ENCODE assay signal across 8 cellular contexts in the genomic region with DNA sequence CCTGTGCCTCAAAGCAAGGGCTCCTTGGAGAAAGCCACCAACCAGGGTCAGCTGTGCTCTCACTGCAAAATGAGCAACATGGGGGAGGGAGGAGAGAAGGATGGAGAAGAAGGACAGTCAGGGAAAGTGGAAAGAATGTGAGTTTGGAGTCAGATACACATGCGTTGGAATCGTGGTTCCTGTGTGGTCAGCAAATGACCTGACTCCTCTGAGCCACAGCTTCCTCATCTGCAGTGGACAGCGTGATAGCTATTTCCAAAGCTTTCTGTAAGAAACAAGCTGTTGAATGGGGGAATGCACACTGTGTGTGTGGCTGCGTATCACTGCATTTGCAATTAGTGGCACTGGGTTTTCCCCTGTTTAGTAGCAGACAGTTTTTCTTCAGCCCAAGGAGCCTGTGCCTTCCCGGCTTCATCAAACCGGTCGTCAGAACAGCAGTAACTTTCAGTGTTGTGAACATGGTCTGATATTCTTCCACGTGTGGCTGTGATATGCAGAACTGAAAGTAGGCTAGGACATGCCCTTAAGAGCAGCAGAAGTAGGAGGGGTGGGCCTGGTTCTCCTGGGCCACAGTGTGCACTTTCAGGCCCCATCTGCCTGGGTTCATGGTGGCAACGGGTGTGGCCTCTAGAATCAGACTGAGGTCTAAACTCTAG.
DNase-seq lines count a peak whose midpoint lies in the region; ATAC-seq and TF ChIP-seq lines count a peak whose summit lies in the region.

No MANE protein-coding gene starts in this region.

- no peaks in the 10 kb centered on the region for H3K9me3 Mint-ChIP-seq in activated B cell treated with CpG ODN at 0.5 μM for 24 hours

- H3K36me3 Mint-ChIP-seq in activated B cell treated with CpG ODN at 0.5 μM for 24 hours (ENCODE audit: low read depth) = no peaks in the 10 kb centered on the region

- peaks cover 2% of the 10 kb centered on the region for H3K27me3 Mint-ChIP-seq in activated B cell treated with CpG ODN at 0.5 μM for 24 hours

- no peaks in the 10 kb centered on the region for H3K27me3 ChIP-seq in colonic mucosa

- H3K9ac ChIP-seq in colonic mucosa (ENCODE audit: low read depth in 2 of 2, low read length in 2 of 2) = no peak overlapping the region

- peak overlapping the region; percentile 42 for H3K4me3 Mint-ChIP-seq in activated B cell treated with CpG ODN at 0.5 μM for 24 hours

- ATAC-seq in GM19452 (IDR thresholded peaks at IDR 0.05; ENCODE audit: unreplicated experiment) (peak; percentile 96), HG03103 (IDR thresholded peaks at IDR 0.05; ENCODE audit: low read depth, unreplicated experiment) (peak; percentile 98), activated B cell treated with CpG ODN at 0.5 μM for 24 hours (ENCODE audit: low read depth) (peak; percentile 97)

- H3K27ac Mint-ChIP-seq in activated B cell treated with CpG ODN at 0.5 μM for 24 hours = peak overlapping the region; percentile 89

- POLR2A ChIA-PET in GM10248 (lab: Yijun Ruan, JAX) (no interaction called here), activated B cell treated with CpG ODN at 0.5 μM for 24 hours (lab: Charles Lee) (interaction anchor here (0.6 to 1.4 kb wide), 2 partner anchors 50 to 775 kb away, joined by 3 to 4 read pairs; partner anchors contain the start of gene BTBD10)

- CTCF ChIA-PET in GM10248 (lab: Yijun Ruan, JAX) (interaction anchor here (0.8 to 1.4 kb wide), 3 partner anchors 71 to 464 kb away, joined by 3 read pairs; no protein-coding TSS in a partner anchor), activated B cell treated with CpG ODN at 0.5 μM for 24 hours (lab: Charles Lee) (interaction anchor here (1.1 to 4.7 kb wide), 3 partner anchors 12 to 462 kb away, joined by 3 to 13 read pairs (median 6); no protein-coding TSS in a partner anchor)

- no peak overlapping the region for H3K4me3 ChIP-seq in colonic mucosa

- H3K9me3 ChIP-seq in colonic mucosa = no peaks in the 10 kb centered on the region

- H3K4me1 Mint-ChIP-seq in activated B cell treated with CpG ODN at 0.5 μM for 24 hours = peaks cover 39% of the 10 kb centered on the region

- no peaks in the 10 kb centered on the region for H3K36me3 ChIP-seq in colonic mucosa

- intact Hi-C loops in activated B cell treated with CpG ODN at 0.5 μM for 24 hours (cut with micrococcal nuclease) (loop anchor here (1.0 to 5.0 kb wide), 9 partner anchors 12 to 960 kb away; partner anchors contain the start of genes BMAL1, BTBD10, CYP2R1 and FAR1), colonic mucosa (cut with DNase I) (no loop called here)

- H3K27ac ChIP-seq in colonic mucosa = no peak overlapping the region

- DNase-seq in GM10248 (ENCODE audit: extremely low spot score) (peak; percentile 70), activated B cell treated with CpG ODN at 0.5 μM for 24 hours (peak; percentile 42), iPS-NIHi7 (ENCODE audit: extremely low spot score) (no peak), colonic mucosa (no peak), GOT3 (lab: John Stamatoyannopoulos, UW) (no peak), NCI-H226 (no peak)

- H3K4me1 ChIP-seq in colonic mucosa = no peaks in the 10 kb centered on the region

- TF ChIP-seq CTCF in GM10248 (IDR thresholded peaks at IDR 0.05; ENCODE audit: control extremely low read depth, extremely low read depth, low read depth, missing control alignments) = no peak
- no peak for TF ChIP-seq CTCF in activated B cell treated with CpG ODN at 0.5 μM for 24 hours (IDR thresholded peaks at IDR 0.05)
- no peak for TF ChIP-seq CTCF in colonic mucosa (IDR thresholded peaks at IDR 0.05)

Comparison
In these comparisons a context has a peak if more than half of its experiments do, and no peak if none do; other contexts are left out.
1. DNase-seq: peak in GM10248 (single experiment) and activated B cell treated with CpG ODN at 0.5 μM for 24 hours (single experiment); none in iPS-NIHi7 (single experiment), colonic mucosa (single experiment), GOT3 (single experiment) and NCI-H226 (single experiment).
2. Peak in every context shown above with its lines, with median percentiles within 50 percentile points of each other: ATAC-seq.